In genomic region chr4:152181150-152181549, GRCh38 we compare ENCODE assay signal across 22 cellular contexts.
"Had no signal": no experiment of that assay in that cellular context is flagged by ENCODE, and none has a peak within 500 bp of the region (broad histone marks: within the 10 kb centered on the region; RNA-seq: fewer than 3 reads in every experiment).

No MANE protein-coding gene starts in this region.

- ATAC-seq: effector memory CD8-positive, alpha-beta T cell; esophagus mucosa; foreskin keratinocyte; heart right ventricle; left lung; left ventricle myocardium superior; lower lobe of right lung; mucosa of descending colon had no signal

- H3K4me3 ChIP-seq: colonic mucosa, heart right ventricle, left lung, lower lobe of right lung, mucosa of descending colon had no signal

- H3K36me3 Mint-ChIP-seq: mesothelial cell of epicardium, naive B cell had no signal

- DNase-seq: colonic mucosa; cortex of kidney; effector CD8-positive, alpha-beta T cell; effector memory CD8-positive, alpha-beta T cell; endodermal cell; erythroblast; foreskin keratinocyte; glutamatergic neuron; head of caudate nucleus; heart right ventricle; hippocampal formation; left cardiac atrium; left lung; left ventricle myocardium superior; lower lobe of right lung; mesenchymal stem cell; mucosa of descending colon; naive B cell had no signal

- H3K4me3 Mint-ChIP-seq: dendritic cell treated with granulocyte-macrophage colony-stimulating factor and Interleukin-4, amounts not matched to agents 40 ng/mL and 50 ng/mL, for 4 days; effector memory CD8-positive, alpha-beta T cell; endodermal cell; mesothelial cell of epicardium; naive B cell had no signal

- H3K4me1 ChIP-seq: colonic mucosa, foreskin keratinocyte, heart right ventricle, left lung, lower lobe of right lung had no signal

- H3K27ac ChIP-seq: colonic mucosa, epithelial cell of prostate, foreskin keratinocyte, heart right ventricle, left lung, lower lobe of right lung had no signal

- H3K9me3 ChIP-seq: colonic mucosa, left lung, lower lobe of right lung, mucosa of descending colon had no signal

- H3K27me3 ChIP-seq: colonic mucosa, foreskin keratinocyte, heart right ventricle, left lung had no signal

- H3K27ac Mint-ChIP-seq: dendritic cell treated with granulocyte-macrophage colony-stimulating factor and Interleukin-4, amounts not matched to agents 40 ng/mL and 50 ng/mL, for 4 days; endodermal cell; mesothelial cell of epicardium; naive B cell had no signal

- H3K4me1 Mint-ChIP-seq: endodermal cell, mesothelial cell of epicardium had no signal

- H3K9me3 Mint-ChIP-seq: dendritic cell treated with granulocyte-macrophage colony-stimulating factor and Interleukin-4, amounts not matched to agents 40 ng/mL and 50 ng/mL, for 4 days had no signal

- H3K36me3 ChIP-seq: colonic mucosa, heart right ventricle, left lung, lower lobe of right lung had no signal

- H3K27me3 Mint-ChIP-seq: effector memory CD8-positive, alpha-beta T cell had no signal
